In the genomic region with DNA sequence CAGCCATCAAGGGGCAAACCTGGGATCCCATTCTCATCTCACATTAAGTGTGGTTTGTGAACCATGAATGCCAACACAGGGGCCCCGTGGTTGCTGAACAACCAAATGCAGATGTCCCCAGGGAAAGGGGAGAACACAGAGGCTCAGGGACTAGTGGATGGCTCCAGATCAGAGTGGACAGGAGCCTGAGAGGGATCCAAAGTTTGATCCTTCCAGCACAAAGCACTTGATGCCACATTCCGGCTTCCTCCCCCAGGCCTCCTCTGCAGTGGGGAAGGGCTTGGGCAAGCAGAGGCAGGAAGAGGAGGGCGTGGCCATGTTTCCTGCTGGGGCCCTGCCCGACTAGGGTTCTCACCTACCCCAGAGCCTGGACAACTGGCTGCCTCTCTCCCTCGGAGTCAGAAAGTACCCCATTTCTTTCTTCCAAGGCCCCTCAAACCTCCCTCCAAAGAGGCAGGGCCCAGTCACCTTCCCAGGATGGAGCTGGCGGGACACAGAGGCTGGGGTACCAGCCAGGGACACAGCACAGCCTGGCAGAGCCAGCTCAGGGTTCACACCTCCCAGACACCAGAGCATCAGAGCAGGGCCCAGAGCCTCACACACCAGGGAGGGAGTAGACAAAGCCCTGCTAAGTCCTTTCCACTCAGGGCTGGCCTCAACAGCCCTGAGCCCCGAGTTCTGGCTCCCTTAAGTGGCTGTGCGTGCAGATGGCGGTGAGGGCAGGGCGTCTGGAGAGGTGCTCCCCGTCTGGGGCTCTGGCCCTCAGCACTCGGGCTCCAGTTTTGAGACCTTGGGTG, we compare ENCODE assay signal across 8 cellular contexts. TPM values are rescaled to one million over a fixed set of nuclear protein-coding genes. Genes with fewer than 3 reads are reported as not detected.
A peak's percentile ranks its signal among the peaks of the same experiment; 100 is the strongest.
DNase-seq lines count a peak whose midpoint lies in the region; ATAC-seq and TF ChIP-seq lines count a peak whose summit lies in the region.

No MANE protein-coding gene starts in this region.

- WGBS in esophagus muscularis mucosa, result 48% methylated on average over 8 of the region's 12 CpGs
- WGBS in neuronal stem cell (ENCODE audit: extremely low coverage in 2 of 2, insufficient read length in 2 of 2, insufficient replicate concordance in 1 of 2), 2 donors, result no CpG with 5 or more reads among the region's 12 CpGs

- peak overlapping the region; percentile 93 for H2AFZ ChIP-seq in neuronal stem cell (ENCODE audit: low read length)

- H3K27me3 ChIP-seq in esophagus muscularis mucosa, result no peaks in the 10 kb centered on the region
- peaks cover 0 to 31% (median 4%) of the 10 kb centered on the region in 3 experiments for H3K27me3 ChIP-seq in neuronal stem cell (ENCODE audit: control insufficient read depth in 3 of 3, insufficient read depth in 3 of 3, low read depth in 1 of 3, low read length in 3 of 3)

- intact Hi-C loops in esophagus muscularis mucosa (cut with DNase I), result loop anchor here (5.0 to 10.0 kb wide), 3 partner anchors 94 to 127 kb away; partner anchors contain the start of genes CLTB, FAF2 and TSPAN17

- no peaks in the 10 kb centered on the region for H3K79me1 ChIP-seq in neuronal stem cell (ENCODE audit: low read depth, low read length)

- H2BK5ac ChIP-seq in neuronal stem cell (ENCODE audit: low read length), result no peak overlapping the region

- ATAC-seq in HG02798 (IDR thresholded peaks at IDR 0.05; ENCODE audit: poor library complexity, unreplicated experiment), result no peak

- no peak overlapping the region for H4K8ac ChIP-seq in neuronal stem cell (ENCODE audit: low read depth, low read length)

- TF ChIP-seq EP300 in esophagus muscularis mucosa (IDR thresholded peaks at IDR 0.05), result no peak

- peak overlapping the region; percentile 85 for H2AK5ac ChIP-seq in neuronal stem cell (ENCODE audit: low read depth, low read length)

- TF ChIP-seq CTCF in esophagus muscularis mucosa (IDR thresholded peaks at IDR 0.05), result no peak

- H4K91ac ChIP-seq in neuronal stem cell (ENCODE audit: low read depth, low read length, poor library complexity), result no peak overlapping the region

- peaks cover 26 to 56% (median 52%) of the 10 kb centered on the region in 4 donors for H3K4me1 ChIP-seq in esophagus muscularis mucosa
- H3K4me1 ChIP-seq in neuronal stem cell (ENCODE audit: control insufficient read depth in 2 of 2, insufficient read depth in 1 of 2, low read depth in 1 of 2, low read length in 2 of 2), result peaks cover 17 to 18% of the 10 kb centered on the region in 2 donors

- peak overlapping the region; percentile 12 for H3K23ac ChIP-seq in neuronal stem cell (ENCODE audit: low read depth, low read length, poor library complexity)

- peak overlapping the region; percentile 90 to 93 (median 90) for H3K27ac ChIP-seq in esophagus muscularis mucosa (replicated peaks in 1 of 4)
- H3K27ac ChIP-seq in neuronal stem cell (replicated peaks; ENCODE audit: low read length), result no peak overlapping the region

- peak; percentile 42 for DNase-seq in GM03348 (ENCODE audit: low spot score)
- peak; percentile 4 for DNase-seq in NCI-H128 (lab: John Stamatoyannopoulos, UW; ENCODE audit: unreplicated experiment)
- peak; percentile 72 to 77 for DNase-seq in activated CD4-positive, alpha-beta T cell treated with anti-CD3 and anti-CD28 coated beads, Interleukin-2, amount 50 U/mL, for 48 hours
- no peak for DNase-seq in esophagus muscularis mucosa (ENCODE audit: extremely low spot score)
- DNase-seq in neuronal stem cell (ENCODE audit: low spot score), result no peak
- DNase-seq in occipital lobe (lab: John Stamatoyannopoulos, UW), result no peak
- DNase-seq in globus pallidus (ENCODE audit: low spot score), result no peak

- H2BK15ac ChIP-seq in neuronal stem cell (ENCODE audit: low read length), result peak overlapping the region; percentile 79

- peak overlapping the region; percentile 93 for H2BK12ac ChIP-seq in neuronal stem cell (ENCODE audit: low read length)

- H3K36me3 ChIP-seq in esophagus muscularis mucosa (no peaks in the 10 kb centered on the region), neuronal stem cell (replicated peaks in 1 of 2; ENCODE audit: control insufficient read depth in 2 of 2, insufficient read depth in 2 of 2, low read length in 2 of 2) (no peaks in the 10 kb centered on the region)

- H3K9me3 ChIP-seq in esophagus muscularis mucosa (no peaks in the 10 kb centered on the region), neuronal stem cell (replicated peaks in 1 of 2; ENCODE audit: control insufficient read depth in 2 of 2, insufficient read depth in 1 of 2, low read depth in 1 of 2, low read length in 2 of 2) (no peaks in the 10 kb centered on the region)

- H3K4me2 ChIP-seq in neuronal stem cell (ENCODE audit: insufficient read depth, low read length, poor library complexity, severe bottlenecking), result no peak overlapping the region

- TF ChIP-seq POLR2A in esophagus muscularis mucosa (IDR thresholded peaks at IDR 0.05; ENCODE audit: low read depth), result no peak

- H3K4me3 ChIP-seq in esophagus muscularis mucosa (peak overlapping the region in 1 of 4 donors; percentile 84), neuronal stem cell (ENCODE audit: low read length in 2 of 2) (no peak overlapping the region)

- no peak overlapping the region for H2BK120ac ChIP-seq in neuronal stem cell (ENCODE audit: low read depth, low read length)

- H3K4ac ChIP-seq in neuronal stem cell (ENCODE audit: low read length), result peak overlapping the region; percentile 61

- H3K14ac ChIP-seq in neuronal stem cell (ENCODE audit: low read length), result no peak overlapping the region

- peak overlapping the region; percentile 86 for H3K9ac ChIP-seq in neuronal stem cell (ENCODE audit: low read depth, low read length, poor library complexity)

- peak overlapping the region; percentile 88 for H3K18ac ChIP-seq in neuronal stem cell (ENCODE audit: low read length)

RNA-seq across cellular contexts. Expression of gene RNF44, which starts 4.3 kb away (rescaled TPM):
- 10 to 100 TPM; 11.3 to 22.2 (median 18.7) TPM for total RNA-seq in esophagus muscularis mucosa
- 77.9 TPM for polyA plus RNA-seq in neuronal stem cell (2013, experiment 1 of 2)
- 78.0 TPM for polyA plus RNA-seq in neuronal stem cell (2013, experiment 2 of 2)
- total RNA-seq in occipital lobe, result 8.6 TPM

RNA-seq across cellular contexts. Expression of gene CDHR2, which starts 7.6 kb away (rescaled TPM):
- total RNA-seq in esophagus muscularis mucosa, result under 1 TPM in 1 of 4 donors, not detected in 3; 0.92 TPM
- 0.01 TPM for polyA plus RNA-seq in neuronal stem cell (2013, experiment 1 of 2)
- 0.01 TPM for polyA plus RNA-seq in neuronal stem cell (2013, experiment 2 of 2)
- under 0.01 TPM for total RNA-seq in occipital lobe

Comparison
In these comparisons a context has a peak if more than half of its experiments do, and no peak if none do; other contexts are left out.
1. DNase-seq: peak in GM03348 (single experiment), NCI-H128 (single experiment) and activated CD4-positive, alpha-beta T cell treated with anti-CD3 and anti-CD28 coated beads, Interleukin-2, amount 50 U/mL, for 48 hours (2 of 2); none in esophagus muscularis mucosa (single experiment), neuronal stem cell (single experiment), occipital lobe (single experiment) and globus pallidus (single experiment).